Comparison of ENCODE assay signal across 8 cellular contexts in the genomic region with DNA sequence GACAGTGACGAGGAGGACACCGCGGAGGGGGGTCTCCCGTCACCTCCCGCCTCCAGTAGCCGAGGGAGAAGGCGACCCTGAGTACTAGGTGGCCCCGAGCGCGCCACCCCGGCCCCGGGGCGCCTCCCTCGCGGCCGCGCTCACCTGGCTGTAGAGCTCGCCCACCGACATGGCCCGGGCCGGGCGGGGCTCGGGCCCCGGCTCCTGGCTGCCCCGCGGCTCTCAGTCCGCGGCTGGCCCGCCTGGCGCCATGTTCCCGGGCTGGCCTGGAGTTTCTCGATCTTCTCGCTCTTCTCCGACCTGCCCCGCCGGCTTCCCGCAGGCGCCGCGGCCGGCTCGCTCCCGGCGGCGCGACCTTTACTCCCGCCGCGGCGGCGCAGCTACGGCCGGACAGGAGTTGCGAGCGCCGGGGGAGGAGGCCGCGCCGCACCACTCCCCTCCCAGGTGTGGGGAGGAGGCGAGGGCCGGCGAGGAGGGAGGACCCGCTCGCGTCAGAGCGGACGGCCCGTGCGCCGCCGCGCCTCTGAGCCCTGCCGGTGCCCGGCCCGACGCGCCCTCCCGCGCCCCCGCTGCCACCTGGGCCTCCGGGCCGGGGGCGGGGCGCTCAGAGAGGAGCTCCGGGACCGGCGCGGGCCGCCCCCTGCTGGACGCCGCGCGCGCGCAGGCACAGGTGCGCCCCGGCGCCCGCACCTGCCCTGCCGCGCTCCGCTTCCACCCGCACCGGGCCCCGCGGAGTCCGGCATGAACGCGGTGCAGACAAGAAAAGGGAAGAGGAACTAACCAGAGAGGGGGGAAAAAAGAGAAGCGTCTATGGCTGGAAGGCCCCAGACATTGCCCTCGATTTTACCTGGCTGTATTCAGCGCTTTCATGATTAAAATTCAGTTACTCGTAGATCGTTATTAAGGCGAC. TPM values are rescaled to one million over a fixed set of nuclear protein-coding genes. Genes with fewer than 3 reads are reported as not detected.
DNase-seq lines count a peak whose midpoint lies in the region; ATAC-seq, FAIRE-seq and TF ChIP-seq lines count a peak whose summit lies in the region.

A gene (minus strand): TSS at position 525 of the 910 bp plus-strand sequence. CDS start 354 bp downstream, at position 171.

- H3T11ph ChIP-seq in H9 (ENCODE audit: low read length) = no peak within 1 kb of the TSS

- no peaks in the 10 kb centered on the region for H3K4me1 ChIP-seq in H9 (ENCODE audit: insufficient read depth, low read length)
- peaks cover 0 to 12% (median 9%) of the 10 kb centered on the region in 4 experiments; a peak in 5 of 7 replicates for H3K4me1 ChIP-seq in H1 (replicated peaks in 1 of 4; ENCODE audit: control insufficient read depth in 3 of 4, insufficient read depth in 4 of 4, low read length in 3 of 4)

- H2BK15ac ChIP-seq in H9 (ENCODE audit: low read depth, low read length) (no peak within 1 kb of the TSS), H1 (ENCODE audit: low read length) (no peak within 1 kb of the TSS)

- H3K79me2 ChIP-seq in H9 (ENCODE audit: insufficient read depth, low read length) (no peaks in the 10 kb centered on the region), H1 (ENCODE audit: control insufficient read depth in 1 of 2, insufficient read depth in 2 of 2, low read length in 2 of 2) (no peaks in the 10 kb centered on the region)

- H3K18ac ChIP-seq in H9 (ENCODE audit: insufficient read length, low read depth, low read length) = no peak within 1 kb of the TSS
- no peak within 1 kb of the TSS; the same call in none of the 2 replicates for H3K18ac ChIP-seq in H1 (ENCODE audit: extremely low read depth, low read length)

- H4K91ac ChIP-seq in H9 (ENCODE audit: insufficient read length, low read depth, low read length) (no peak within 1 kb of the TSS), H1 (replicated peaks; ENCODE audit: insufficient read length, low read length) (no peak within 1 kb of the TSS)

- peak within 1 kb of the TSS; percentile 34; the same call in 1 of the 2 replicates for H3K14ac ChIP-seq in H9 (ENCODE audit: insufficient read depth, low read length)
- H3K14ac ChIP-seq in H1 (ENCODE audit: insufficient read length) = no peak within 1 kb of the TSS

- peak in 1 of 2 experiments; percentile 24; a peak in 1 of 3 replicates for TF ChIP-seq POLR2A in H1 (IDR thresholded peaks at IDR 0.05; ENCODE audit: control extremely low read depth in 1 of 2, low read depth in 2 of 2, low read length in 2 of 2)

- H3K36me3 ChIP-seq in H1 (ENCODE audit: control insufficient read depth in 2 of 4, insufficient read depth in 4 of 4, low read length in 3 of 4) = no peaks in the 10 kb centered on the region

- H2AK5ac ChIP-seq in H9 (ENCODE audit: insufficient read length, low read length) = no peak within 1 kb of the TSS
- no peak within 1 kb of the TSS for H2AK5ac ChIP-seq in H1 (ENCODE audit: low read depth, low read length)

- H3K9me3 Mint-ChIP-seq in H9 = no peaks in the 10 kb centered on the region; a peak in 1 of 5 replicates
- no peaks in the 10 kb centered on the region for H3K9me3 Mint-ChIP-seq in natural killer cell

- TF ChIP-seq CTCF in GM12873 (IDR thresholded peaks at IDR 0.05; ENCODE audit: insufficient read depth, low read depth, low read length, missing control alignments) (peak; percentile 48), H9 (conservative IDR thresholded peaks at IDR 0.05) (peak; percentile 61; the same call in 2 of the 3 replicates), H1 (IDR thresholded peaks at IDR 0.05; ENCODE audit: control extremely low read depth in 1 of 3, insufficient read depth in 1 of 3, low read depth in 1 of 3, low read length in 3 of 3) (peak; percentile 65 to 80 (median 78)), natural killer cell (IDR thresholded peaks at IDR 0.05) (no peak)

- H4K8ac ChIP-seq in H9 (replicated peaks; ENCODE audit: insufficient read length, low read depth, low read length) = no peak within 1 kb of the TSS
- H4K8ac ChIP-seq in H1 (ENCODE audit: extremely low read depth, insufficient read depth, low read length) = peak within 1 kb of the TSS; percentile 60; the same call in 1 of the 2 replicates

- peak within 1 kb of the TSS; percentile 64 to 84 for H3K4me3 Mint-ChIP-seq in H9
- H3K4me3 Mint-ChIP-seq in natural killer cell = peak within 1 kb of the TSS; percentile 80

- H3K27me3 Mint-ChIP-seq in H9 (ENCODE audit: low read depth) = peaks cover 79% of the 10 kb centered on the region
- H3K27me3 Mint-ChIP-seq in natural killer cell (ENCODE audit: low read depth in 2 of 2) = peaks cover 45 to 75% of the 10 kb centered on the region in 2 donors

- intact Hi-C loops in natural killer cell (cut with micrococcal nuclease) = no loop called here

- H3K9ac ChIP-seq in H9 (ENCODE audit: extremely low read depth, insufficient read length, low read length) (no peak within 1 kb of the TSS), H1 (replicated peaks in 1 of 4; ENCODE audit: extremely low read depth in 1 of 4, low read depth in 3 of 4, low read length in 3 of 4) (peak within 1 kb of the TSS in 3 of 4 experiments; percentile 20 to 67 (median 41); a peak in 4 of 7 replicates)

- TF ChIP-seq EP300 in H1 (IDR thresholded peaks at IDR 0.05; ENCODE audit: borderline replicate concordance in 1 of 2, low read depth in 2 of 2, low read length in 2 of 2) = peak in 1 of 2 experiments; percentile 50; a peak in 1 of 3 replicates

- no peak within 1 kb of the TSS for H2AFZ ChIP-seq in H9 (ENCODE audit: low read length)
- H2AFZ ChIP-seq in H1 (ENCODE audit: low read length) = no peak within 1 kb of the TSS; the same call in 1 of the 2 replicates

- ATAC-seq in natural killer cell = peak; percentile 50 to 80 (median 56)

- H2BK120ac ChIP-seq in H9 (ENCODE audit: low read depth, low read length, poor library complexity, severe bottlenecking) = no peak within 1 kb of the TSS
- no peak within 1 kb of the TSS for H2BK120ac ChIP-seq in H1 (replicated peaks; ENCODE audit: low read depth, low read length)

- H3K23me2 ChIP-seq in H9 (ENCODE audit: insufficient read length, low read depth, low read length, poor library complexity, severe bottlenecking) = peaks cover 17% of the 10 kb centered on the region
- H3K23me2 ChIP-seq in H1 (ENCODE audit: low read depth, low read length) = peaks cover 16% of the 10 kb centered on the region; the same call in 1 of the 2 replicates

- no peak within 1 kb of the TSS for H3K4ac ChIP-seq in H9 (ENCODE audit: low read depth, low read length)
- no peak within 1 kb of the TSS for H3K4ac ChIP-seq in H1 (replicated peaks; ENCODE audit: insufficient read length, low read depth, low read length)

- no peak for FAIRE-seq in H1 (lab: Jason Lieb, UNC)

- H2BK20ac ChIP-seq in H9 (ENCODE audit: low read depth, low read length, poor library complexity, severe bottlenecking) (no peak within 1 kb of the TSS), H1 (ENCODE audit: low read length) (no peak within 1 kb of the TSS)

- H2BK5ac ChIP-seq in H9 (ENCODE audit: insufficient read length, low read length) = no peak within 1 kb of the TSS
- H2BK5ac ChIP-seq in H1 (ENCODE audit: low read depth, low read length) = no peak within 1 kb of the TSS

- peaks cover 18 to 25% of the 10 kb centered on the region in 2 experiments for H3K4me1 Mint-ChIP-seq in H9
- peaks cover 0 to 13% of the 10 kb centered on the region in 2 donors for H3K4me1 Mint-ChIP-seq in natural killer cell

- CTCF ChIA-PET in H1 (lab: Charles Lee; ENCODE audit: partially characterized antibody) = interaction anchor here (0.7 to 2.9 kb wide), 18 partner anchors 9 to 333 kb away, joined by 3 to 17 read pairs (median 4); no protein-coding TSS in a partner anchor

- no peak within 1 kb of the TSS for H3K27ac ChIP-seq in H9 (ENCODE audit: insufficient read length, low read depth, low read length)
- no peak within 1 kb of the TSS for H3K27ac ChIP-seq in H1 (ENCODE audit: low read depth, low read length)
- no peak within 1 kb of the TSS for H3K27ac ChIP-seq in temporal lobe (ENCODE audit: low read depth, low read length)

- POLR2A ChIA-PET in H1 (lab: Charles Lee; ENCODE audit: partially characterized antibody) = interaction anchor here (1.0 to 1.5 kb wide), 4 partner anchors 9 to 312 kb away, joined by 3 to 6 read pairs (median 4); no protein-coding TSS in a partner anchor

- H4K5ac ChIP-seq in H9 (ENCODE audit: insufficient read length, low read depth, low read length) (no peak within 1 kb of the TSS), H1 (ENCODE audit: insufficient read length, low read depth, low read length) (no peak within 1 kb of the TSS)

- no peak within 1 kb of the TSS for H2BK12ac ChIP-seq in H9 (ENCODE audit: insufficient read length, low read depth, low read length)
- no peak within 1 kb of the TSS for H2BK12ac ChIP-seq in H1 (ENCODE audit: low read depth, low read length)

- H3K9me3 ChIP-seq in H9 (ENCODE audit: control insufficient read depth, low read depth, low read length) = no peaks in the 10 kb centered on the region
- no peaks in the 10 kb centered on the region for H3K9me3 ChIP-seq in H1 (ENCODE audit: insufficient read depth in 2 of 2, low read depth in 1 of 2, low read length in 1 of 2)

- no peaks in the 10 kb centered on the region for H4K20me1 ChIP-seq in H9 (ENCODE audit: control insufficient read depth, insufficient read depth, insufficient read length)
- peaks cover 5 to 7% of the 10 kb centered on the region in 2 experiments for H4K20me1 ChIP-seq in H1 (replicated peaks in 1 of 2; ENCODE audit: control insufficient read depth in 1 of 2, insufficient read depth in 2 of 2, low read length in 2 of 2)

- H3K4me3 ChIP-seq in H1 (ENCODE audit: extremely low read depth in 1 of 4, insufficient read depth in 2 of 4, low read depth in 3 of 4, low read length in 4 of 4) = peak within 1 kb of the TSS; percentile 52 to 87 (median 54)

- WGBS in H9 (ENCODE audit: extremely low coverage, insufficient read length, low lambda C conversion rate) = no CpG with 5 or more reads among the region's 115 CpGs
- WGBS in H1 (ENCODE audit: extremely low coverage in 1 of 2, insufficient coverage in 1 of 2, insufficient read length in 1 of 2, insufficient replicate concordance in 2 of 2, low coverage in 1 of 2, low lambda C conversion rate in 2 of 2, missing lambda C conversion rate in 1 of 2), 2 experiments = 6% methylated on average over 37 of the region's 115 CpGs; no CpG with 5 or more reads in 1 of the 2 experiments

- H3K36me3 Mint-ChIP-seq in H9 (ENCODE audit: insufficient read depth in 1 of 3, low read depth in 3 of 3) (no peaks in the 10 kb centered on the region; a peak in 1 of 7 replicates), natural killer cell (no peaks in the 10 kb centered on the region)

- peak; percentile 73 for DNase-seq in H9
- peak; percentile 21 for DNase-seq in NCI-H1092 treated with DMSO at 0.1 percent for 48 hours (lab: John Stamatoyannopoulos, UW)
- DNase-seq in activated CD4-positive, alpha-beta T cell treated with anti-CD3 and anti-CD28 coated beads, Interleukin-2, amount 50 U/mL, for 1 hour = peak; percentile 44
- DNase-seq in H1 (ENCODE audit: low read depth in 1 of 2, low spot score in 2 of 2) = peak in 1 of 2 experiments; percentile 86
- no peak for DNase-seq in natural killer cell
- DNase-seq in epidermal melanocyte (ENCODE audit: insufficient read length, low spot score) = no peak

- peak; percentile 34 to 75; a peak in 3 of 4 replicates for TF ChIP-seq RAD21 in H1 (IDR thresholded peaks at IDR 0.05 in 1 of 2, conservative IDR thresholded peaks at IDR 0.05 in 1 of 2; ENCODE audit: low read depth in 2 of 2, low read length in 2 of 2)

- H3K56ac ChIP-seq in H9 (ENCODE audit: insufficient read length, low read depth, low read length) (no peak within 1 kb of the TSS), H1 (replicated peaks; ENCODE audit: insufficient read length, low read depth, low read length) (no peak within 1 kb of the TSS)

- peak within 1 kb of the TSS in 1 of 3 experiments; percentile 44; a peak in 1 of 7 replicates for H3K27ac Mint-ChIP-seq in H9
- no peak within 1 kb of the TSS for H3K27ac Mint-ChIP-seq in natural killer cell

- peak within 1 kb of the TSS; percentile 34 for H3K4me2 ChIP-seq in H9 (ENCODE audit: insufficient read depth, insufficient read length, low read length)
- H3K4me2 ChIP-seq in H1 (ENCODE audit: insufficient read depth in 1 of 2, low read depth in 2 of 2, low read length in 2 of 2) = peak within 1 kb of the TSS; percentile 97 to 98

- H3K79me1 ChIP-seq in H9 (ENCODE audit: insufficient read depth, low read depth, low read length, poor library complexity, severe bottlenecking) (no peaks in the 10 kb centered on the region), H1 (ENCODE audit: low read depth, low read length) (no peaks in the 10 kb centered on the region)

- peaks cover 28% of the 10 kb centered on the region; the same call in 1 of the 2 replicates for H3K27me3 ChIP-seq in H9 (ENCODE audit: insufficient read depth, low read length)
- H3K27me3 ChIP-seq in H1 (replicated peaks in 1 of 4; ENCODE audit: control insufficient read depth in 3 of 4, extremely low read depth in 1 of 4, insufficient read depth in 3 of 4, low read length in 3 of 4) = peaks cover 23 to 51% (median 42%) of the 10 kb centered on the region in 4 experiments

- H3K23ac ChIP-seq in H9 (ENCODE audit: insufficient read length, low read depth, low read length) (no peak within 1 kb of the TSS), H1 (ENCODE audit: insufficient read length) (no peak within 1 kb of the TSS)

RNA-seq across cellular contexts. Expression of the gene that starts here (rescaled TPM):
- total RNA-seq in H9 (2021) (9.0 and 9.3 TPM in 2 replicates), natural killer cell (under 1 TPM in 1 of 3 donors, not detected in 2; 0.33 TPM), temporal lobe (12.0 TPM)
- 6.4 and 6.9 TPM in 2 replicates for total RNA-seq in H1 (2021; fragmentation: NEBNext Ultra II Directional; extraction: Animal tissue kit (Norgen Biotek cat#: 25700))
- 5.1 and 7.7 TPM in 2 replicates for polyA plus RNA-seq in H1 (2011; rRNA removed)
- 6.1 TPM for polyA plus RNA-seq in H1 (2011; cell fraction: cytosol; rRNA removed)
- 11.3 TPM for polyA plus RNA-seq in H1 (2011; cell fraction: nucleus; rRNA removed)
- 7.0 to 9.7 TPM (median 8.3 TPM) in 4 replicates for polyA plus RNA-seq in H1 (2012, experiment 1 of 2)
- polyA plus RNA-seq in H1 (2012, experiment 2 of 2) = 1.2 TPM
- polyA plus RNA-seq in H1 (2013, experiment 1 of 2) = 3.7 TPM
- 3.0 TPM for polyA plus RNA-seq in H1 (2013, experiment 2 of 2)
- polyA minus RNA-seq in H1 (2011; rRNA and poly(A)+ RNA removed) = 9.2 and 10.5 TPM in 2 replicates
- 11.8 TPM for polyA minus RNA-seq in H1 (2011; cell fraction: cytosol; rRNA and poly(A)+ RNA removed)
- 7.8 TPM for polyA minus RNA-seq in H1 (2011; cell fraction: nucleus; rRNA and poly(A)+ RNA removed)

Comparison
In these comparisons a context has a peak if more than half of its experiments do, and no peak if none do; other contexts are left out.
1. Peak in ATAC-seq in natural killer cell; RNA of the gene not detected or under 1 TPM.
2. DNase-seq: peak in H9 (single experiment), NCI-H1092 treated with DMSO at 0.1 percent for 48 hours (single experiment) and activated CD4-positive, alpha-beta T cell treated with anti-CD3 and anti-CD28 coated beads, Interleukin-2, amount 50 U/mL, for 1 hour (single experiment); none in natural killer cell (single experiment) and epidermal melanocyte (single experiment).